ENCODE assay signal across 1 cellular context in the genomic region with DNA sequence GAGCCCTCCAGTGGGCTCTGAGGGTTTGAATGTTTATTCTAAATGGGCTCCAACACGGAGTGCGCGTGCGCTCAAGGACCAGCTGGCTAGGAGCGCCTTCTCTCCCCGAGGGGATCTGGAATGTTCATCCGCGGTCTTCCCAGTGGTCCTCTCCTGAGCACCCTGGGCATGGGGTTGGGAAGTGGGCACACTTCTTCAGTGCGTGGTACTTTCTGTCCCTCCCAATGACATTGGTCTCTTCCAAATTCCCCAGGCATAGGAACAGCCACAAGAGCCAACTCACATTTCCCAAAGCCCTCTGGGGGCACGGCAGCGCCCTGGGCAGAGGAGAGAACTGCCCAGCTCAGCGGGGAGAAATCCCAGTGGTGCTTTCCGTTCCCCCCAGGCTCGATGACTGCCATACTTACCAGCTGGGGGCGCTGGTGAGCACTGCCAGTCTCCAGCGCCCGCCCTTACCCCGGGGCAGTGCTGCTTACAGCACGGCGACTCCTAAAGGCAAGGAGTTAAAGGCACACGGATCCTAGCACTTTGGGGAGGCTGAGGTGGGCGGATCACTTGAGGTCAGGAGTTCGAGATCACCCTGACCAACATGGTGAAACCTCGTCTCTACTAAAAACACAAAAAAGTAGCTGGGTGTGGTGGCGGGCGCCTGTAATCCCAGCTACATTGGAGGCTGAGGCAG.
TF ChIP-seq lines count a peak whose summit lies in the region.

No MANE protein-coding gene starts in this region.

TF ChIP-seq in K562, 482 proteins besides CTCF, POLR2A, EP300 and RAD21 (continued from another document and continues in another):
- TF ChIP-seq, protein P1, sequence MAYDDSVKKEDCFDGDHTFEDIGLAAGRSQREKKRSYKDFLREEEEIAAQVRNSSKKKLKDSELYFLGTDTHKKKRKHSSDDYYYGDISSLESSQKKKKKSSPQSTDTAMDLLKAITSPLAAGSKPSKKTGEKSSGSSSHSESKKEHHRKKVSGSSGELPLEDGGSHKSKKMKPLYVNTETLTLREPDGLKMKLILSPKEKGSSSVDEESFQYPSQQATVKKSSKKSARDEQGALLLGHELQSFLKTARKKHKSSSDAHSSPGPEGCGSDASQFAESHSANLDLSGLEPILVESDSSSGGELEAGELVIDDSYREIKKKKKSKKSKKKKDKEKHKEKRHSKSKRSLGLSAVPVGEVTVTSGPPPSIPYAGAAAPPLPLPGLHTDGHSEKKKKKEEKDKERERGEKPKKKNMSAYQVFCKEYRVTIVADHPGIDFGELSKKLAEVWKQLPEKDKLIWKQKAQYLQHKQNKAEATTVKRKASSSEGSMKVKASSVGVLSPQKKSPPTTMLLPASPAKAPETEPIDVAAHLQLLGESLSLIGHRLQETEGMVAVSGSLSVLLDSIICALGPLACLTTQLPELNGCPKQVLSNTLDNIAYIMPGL (CRISPR knock-in tag; IDR thresholded peaks at IDR 0.05) = 0 out of 2 replicates have a peak, but pooled peaks have one; percentile 43
- TF ChIP-seq, protein P2, sequence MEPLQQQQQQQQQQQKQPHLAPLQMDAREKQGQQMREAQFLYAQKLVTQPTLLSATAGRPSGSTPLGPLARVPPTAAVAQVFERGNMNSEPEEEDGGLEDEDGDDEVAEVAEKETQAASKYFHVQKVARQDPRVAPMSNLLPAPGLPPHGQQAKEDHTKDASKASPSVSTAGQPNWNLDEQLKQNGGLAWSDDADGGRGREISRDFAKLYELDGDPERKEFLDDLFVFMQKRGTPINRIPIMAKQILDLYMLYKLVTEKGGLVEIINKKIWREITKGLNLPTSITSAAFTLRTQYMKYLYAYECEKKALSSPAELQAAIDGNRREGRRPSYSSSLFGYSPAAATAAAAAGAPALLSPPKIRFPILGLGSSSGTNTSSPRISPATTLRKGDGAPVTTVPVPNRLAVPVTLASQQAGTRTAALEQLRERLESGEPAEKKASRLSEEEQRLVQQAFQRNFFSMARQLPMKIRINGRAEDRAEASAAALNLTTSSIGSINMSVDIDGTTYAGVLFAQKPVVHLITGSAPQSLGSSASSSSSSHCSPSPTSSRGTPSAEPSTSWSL (CRISPR knock-in tag; IDR thresholded peaks at IDR 0.05; ENCODE audit: borderline replicate concordance) = no peak
- TF ChIP-seq KAT7 (CRISPR knock-in tag; IDR thresholded peaks at IDR 0.05; ENCODE audit: borderline replicate concordance) = no peak
- no peak for TF ChIP-seq ZNF766 (CRISPR knock-in tag; conservative IDR thresholded peaks at IDR 0.05)
- TF ChIP-seq CHCHD3 (CRISPR knock-in tag; IDR thresholded peaks at IDR 0.05) = no peak
- TF ChIP-seq, protein P3, sequence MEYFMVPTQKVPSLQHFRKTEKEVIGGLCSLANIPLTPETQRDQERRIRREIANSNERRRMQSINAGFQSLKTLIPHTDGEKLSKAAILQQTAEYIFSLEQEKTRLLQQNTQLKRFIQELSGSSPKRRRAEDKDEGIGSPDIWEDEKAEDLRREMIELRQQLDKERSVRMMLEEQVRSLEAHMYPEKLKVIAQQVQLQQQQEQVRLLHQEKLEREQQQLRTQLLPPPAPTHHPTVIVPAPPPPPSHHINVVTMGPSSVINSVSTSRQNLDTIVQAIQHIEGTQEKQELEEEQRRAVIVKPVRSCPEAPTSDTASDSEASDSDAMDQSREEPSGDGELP (CRISPR knock-in tag; IDR thresholded peaks at IDR 0.05; ENCODE audit: borderline replicate concordance) = peak; percentile 90
- TF ChIP-seq TGIF2 (CRISPR knock-in tag; IDR thresholded peaks at IDR 0.05) = no peak
- TF ChIP-seq ARHGAP35 (IDR thresholded peaks at IDR 0.05; ENCODE audit: partially characterized antibody) = no peak
- TF ChIP-seq PHB2 (IDR thresholded peaks at IDR 0.05; ENCODE audit: low read depth) = no peak
- TF ChIP-seq, protein P4, sequence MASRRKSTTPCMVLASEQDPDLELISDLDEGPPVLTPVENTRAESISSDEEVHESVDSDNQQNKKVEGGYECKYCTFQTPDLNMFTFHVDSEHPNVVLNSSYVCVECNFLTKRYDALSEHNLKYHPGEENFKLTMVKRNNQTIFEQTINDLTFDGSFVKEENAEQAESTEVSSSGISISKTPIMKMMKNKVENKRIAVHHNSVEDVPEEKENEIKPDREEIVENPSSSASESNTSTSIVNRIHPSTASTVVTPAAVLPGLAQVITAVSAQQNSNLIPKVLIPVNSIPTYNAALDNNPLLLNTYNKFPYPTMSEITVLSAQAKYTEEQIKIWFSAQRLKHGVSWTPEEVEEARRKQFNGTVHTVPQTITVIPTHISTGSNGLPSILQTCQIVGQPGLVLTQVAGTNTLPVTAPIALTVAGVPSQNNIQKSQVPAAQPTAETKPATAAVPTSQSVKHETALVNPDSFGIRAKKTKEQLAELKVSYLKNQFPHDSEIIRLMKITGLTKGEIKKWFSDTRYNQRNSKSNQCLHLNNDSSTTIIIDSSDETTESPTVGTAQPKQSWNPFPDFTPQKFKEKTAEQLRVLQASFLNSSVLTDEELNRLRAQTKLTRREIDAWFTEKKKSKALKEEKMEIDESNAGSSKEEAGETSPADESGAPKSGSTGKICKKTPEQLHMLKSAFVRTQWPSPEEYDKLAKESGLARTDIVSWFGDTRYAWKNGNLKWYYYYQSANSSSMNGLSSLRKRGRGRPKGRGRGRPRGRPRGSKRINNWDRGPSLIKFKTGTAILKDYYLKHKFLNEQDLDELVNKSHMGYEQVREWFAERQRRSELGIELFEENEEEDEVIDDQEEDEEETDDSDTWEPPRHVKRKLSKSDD (conservative IDR thresholded peaks at IDR 0.05; ENCODE audit: low read length) = no peak
- no peak for TF ChIP-seq IRF2 (CRISPR knock-in tag; IDR thresholded peaks at IDR 0.05)
- TF ChIP-seq E2F3 (CRISPR knock-in tag; IDR thresholded peaks at IDR 0.05) = no peak
- no peak for TF ChIP-seq FIP1L1 (IDR thresholded peaks at IDR 0.05; ENCODE audit: low read depth, low read length, poor library complexity, severe bottlenecking)
- TF ChIP-seq ZNF165 (CRISPR knock-in tag; IDR thresholded peaks at IDR 0.05; ENCODE audit: borderline replicate concordance) = no peak
- no peak for TF ChIP-seq FOXA3 (CRISPR knock-in tag; conservative IDR thresholded peaks at IDR 0.05 in 1 of 2, IDR thresholded peaks at IDR 0.05 in 1 of 2)
- no peak for TF ChIP-seq CEBPG (CRISPR knock-in tag; IDR thresholded peaks at IDR 0.05)
- TF ChIP-seq CEBPG (tag; conservative IDR thresholded peaks at IDR 0.05 in 1 of 2, IDR thresholded peaks at IDR 0.05 in 1 of 2) = no peak
- TF ChIP-seq GATAD2B (IDR thresholded peaks at IDR 0.05; ENCODE audit: borderline replicate concordance) = no peak; the same call in 1 of the 2 replicates
- no peak for TF ChIP-seq ZC3H8 (IDR thresholded peaks at IDR 0.05)
- no peak for TF ChIP-seq KLF1 (tag; IDR thresholded peaks at IDR 0.05)
- TF ChIP-seq, protein P5, sequence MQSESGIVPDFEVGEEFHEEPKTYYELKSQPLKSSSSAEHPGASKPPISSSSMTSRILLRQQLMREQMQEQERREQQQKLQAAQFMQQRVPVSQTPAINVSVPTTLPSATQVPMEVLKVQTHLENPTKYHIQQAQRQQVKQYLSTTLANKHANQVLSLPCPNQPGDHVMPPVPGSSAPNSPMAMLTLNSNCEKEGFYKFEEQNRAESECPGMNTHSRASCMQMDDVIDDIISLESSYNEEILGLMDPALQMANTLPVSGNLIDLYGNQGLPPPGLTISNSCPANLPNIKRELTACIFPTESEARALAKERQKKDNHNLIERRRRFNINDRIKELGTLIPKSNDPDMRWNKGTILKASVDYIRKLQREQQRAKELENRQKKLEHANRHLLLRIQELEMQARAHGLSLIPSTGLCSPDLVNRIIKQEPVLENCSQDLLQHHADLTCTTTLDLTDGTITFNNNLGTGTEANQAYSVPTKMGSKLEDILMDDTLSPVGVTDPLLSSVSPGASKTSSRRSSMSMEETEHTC (IDR thresholded peaks at IDR 0.05) = no peak
- no peak for TF ChIP-seq DIDO1 (tag; IDR thresholded peaks at IDR 0.05; ENCODE audit: low read depth)
- TF ChIP-seq, protein P6, sequence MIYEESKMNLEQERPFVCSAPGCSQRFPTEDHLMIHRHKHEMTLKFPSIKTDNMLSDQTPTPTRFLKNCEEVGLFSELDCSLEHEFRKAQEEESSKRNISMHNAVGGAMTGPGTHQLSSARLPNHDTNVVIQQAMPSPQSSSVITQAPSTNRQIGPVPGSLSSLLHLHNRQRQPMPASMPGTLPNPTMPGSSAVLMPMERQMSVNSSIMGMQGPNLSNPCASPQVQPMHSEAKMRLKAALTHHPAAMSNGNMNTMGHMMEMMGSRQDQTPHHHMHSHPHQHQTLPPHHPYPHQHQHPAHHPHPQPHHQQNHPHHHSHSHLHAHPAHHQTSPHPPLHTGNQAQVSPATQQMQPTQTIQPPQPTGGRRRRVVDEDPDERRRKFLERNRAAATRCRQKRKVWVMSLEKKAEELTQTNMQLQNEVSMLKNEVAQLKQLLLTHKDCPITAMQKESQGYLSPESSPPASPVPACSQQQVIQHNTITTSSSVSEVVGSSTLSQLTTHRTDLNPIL (CRISPR knock-in tag; IDR thresholded peaks at IDR 0.05) = no peak
- TF ChIP-seq ELF4 (CRISPR knock-in tag; IDR thresholded peaks at IDR 0.05) = no peak
- TF ChIP-seq, protein P7, sequence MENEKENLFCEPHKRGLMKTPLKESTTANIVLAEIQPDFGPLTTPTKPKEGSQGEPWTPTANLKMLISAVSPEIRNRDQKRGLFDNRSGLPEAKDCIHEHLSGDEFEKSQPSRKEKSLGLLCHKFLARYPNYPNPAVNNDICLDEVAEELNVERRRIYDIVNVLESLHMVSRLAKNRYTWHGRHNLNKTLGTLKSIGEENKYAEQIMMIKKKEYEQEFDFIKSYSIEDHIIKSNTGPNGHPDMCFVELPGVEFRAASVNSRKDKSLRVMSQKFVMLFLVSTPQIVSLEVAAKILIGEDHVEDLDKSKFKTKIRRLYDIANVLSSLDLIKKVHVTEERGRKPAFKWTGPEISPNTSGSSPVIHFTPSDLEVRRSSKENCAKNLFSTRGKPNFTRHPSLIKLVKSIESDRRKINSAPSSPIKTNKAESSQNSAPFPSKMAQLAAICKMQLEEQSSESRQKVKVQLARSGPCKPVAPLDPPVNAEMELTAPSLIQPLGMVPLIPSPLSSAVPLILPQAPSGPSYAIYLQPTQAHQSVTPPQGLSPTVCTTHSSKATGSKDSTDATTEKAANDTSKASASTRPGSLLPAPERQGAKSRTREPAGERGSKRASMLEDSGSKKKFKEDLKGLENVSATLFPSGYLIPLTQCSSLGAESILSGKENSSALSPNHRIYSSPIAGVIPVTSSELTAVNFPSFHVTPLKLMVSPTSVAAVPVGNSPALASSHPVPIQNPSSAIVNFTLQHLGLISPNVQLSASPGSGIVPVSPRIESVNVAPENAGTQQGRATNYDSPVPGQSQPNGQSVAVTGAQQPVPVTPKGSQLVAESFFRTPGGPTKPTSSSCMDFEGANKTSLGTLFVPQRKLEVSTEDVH (IDR thresholded peaks at IDR 0.05; ENCODE audit: low read depth, partially characterized antibody) = peak; percentile 41
- no peak for TF ChIP-seq SREBF2 (CRISPR knock-in tag; IDR thresholded peaks at IDR 0.05)
- TF ChIP-seq, protein P8, sequence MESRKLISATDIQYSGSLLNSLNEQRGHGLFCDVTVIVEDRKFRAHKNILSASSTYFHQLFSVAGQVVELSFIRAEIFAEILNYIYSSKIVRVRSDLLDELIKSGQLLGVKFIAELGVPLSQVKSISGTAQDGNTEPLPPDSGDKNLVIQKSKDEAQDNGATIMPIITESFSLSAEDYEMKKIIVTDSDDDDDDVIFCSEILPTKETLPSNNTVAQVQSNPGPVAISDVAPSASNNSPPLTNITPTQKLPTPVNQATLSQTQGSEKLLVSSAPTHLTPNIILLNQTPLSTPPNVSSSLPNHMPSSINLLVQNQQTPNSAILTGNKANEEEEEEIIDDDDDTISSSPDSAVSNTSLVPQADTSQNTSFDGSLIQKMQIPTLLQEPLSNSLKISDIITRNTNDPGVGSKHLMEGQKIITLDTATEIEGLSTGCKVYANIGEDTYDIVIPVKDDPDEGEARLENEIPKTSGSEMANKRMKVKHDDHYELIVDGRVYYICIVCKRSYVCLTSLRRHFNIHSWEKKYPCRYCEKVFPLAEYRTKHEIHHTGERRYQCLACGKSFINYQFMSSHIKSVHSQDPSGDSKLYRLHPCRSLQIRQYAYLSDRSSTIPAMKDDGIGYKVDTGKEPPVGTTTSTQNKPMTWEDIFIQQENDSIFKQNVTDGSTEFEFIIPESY (CRISPR knock-in tag; IDR thresholded peaks at IDR 0.05) = peak; percentile 77; the same call in 1 of the 2 replicates
- no peak for TF ChIP-seq ZNF668 (CRISPR knock-in tag; IDR thresholded peaks at IDR 0.05)
- 0 out of 2 replicates have a peak, but pooled peaks have one; percentile 20 for TF ChIP-seq EP400 (IDR thresholded peaks at IDR 0.05)
- TF ChIP-seq ZNF212 (CRISPR knock-in tag; IDR thresholded peaks at IDR 0.05) = no peak
- TF ChIP-seq, protein P9, sequence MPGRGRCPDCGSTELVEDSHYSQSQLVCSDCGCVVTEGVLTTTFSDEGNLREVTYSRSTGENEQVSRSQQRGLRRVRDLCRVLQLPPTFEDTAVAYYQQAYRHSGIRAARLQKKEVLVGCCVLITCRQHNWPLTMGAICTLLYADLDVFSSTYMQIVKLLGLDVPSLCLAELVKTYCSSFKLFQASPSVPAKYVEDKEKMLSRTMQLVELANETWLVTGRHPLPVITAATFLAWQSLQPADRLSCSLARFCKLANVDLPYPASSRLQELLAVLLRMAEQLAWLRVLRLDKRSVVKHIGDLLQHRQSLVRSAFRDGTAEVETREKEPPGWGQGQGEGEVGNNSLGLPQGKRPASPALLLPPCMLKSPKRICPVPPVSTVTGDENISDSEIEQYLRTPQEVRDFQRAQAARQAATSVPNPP (IDR thresholded peaks at IDR 0.05; ENCODE audit: borderline replicate concordance, insufficient read depth, insufficient read length) = no peak
- no peak for TF ChIP-seq SNIP1 (IDR thresholded peaks at IDR 0.05; ENCODE audit: low read depth)
- no peak for TF ChIP-seq CHD1 (IDR thresholded peaks at IDR 0.05; ENCODE audit: low read length)
- TF ChIP-seq PTTG1 (tag; IDR thresholded peaks at IDR 0.05; ENCODE audit: low read depth) = no peak
- TF ChIP-seq U2AF1 (optimal IDR thresholded peaks at IDR 0.05; ENCODE audit: low read depth, low read length) = no peak
- TF ChIP-seq TRIM24 (IDR thresholded peaks at IDR 0.05) = no peak
- TF ChIP-seq POLR2G (IDR thresholded peaks at IDR 0.05; ENCODE audit: low read depth, low read length) = no peak
- TF ChIP-seq, protein P10, sequence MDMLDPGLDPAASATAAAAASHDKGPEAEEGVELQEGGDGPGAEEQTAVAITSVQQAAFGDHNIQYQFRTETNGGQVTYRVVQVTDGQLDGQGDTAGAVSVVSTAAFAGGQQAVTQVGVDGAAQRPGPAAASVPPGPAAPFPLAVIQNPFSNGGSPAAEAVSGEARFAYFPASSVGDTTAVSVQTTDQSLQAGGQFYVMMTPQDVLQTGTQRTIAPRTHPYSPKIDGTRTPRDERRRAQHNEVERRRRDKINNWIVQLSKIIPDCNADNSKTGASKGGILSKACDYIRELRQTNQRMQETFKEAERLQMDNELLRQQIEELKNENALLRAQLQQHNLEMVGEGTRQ (CRISPR knock-in tag; IDR thresholded peaks at IDR 0.05) = no peak
- TF ChIP-seq KDM5B (IDR thresholded peaks at IDR 0.05; ENCODE audit: insufficient replicate concordance, low read depth, low read length) = no peak
- no peak for TF ChIP-seq GATAD2A (IDR thresholded peaks at IDR 0.05)
